In the genomic region with DNA sequence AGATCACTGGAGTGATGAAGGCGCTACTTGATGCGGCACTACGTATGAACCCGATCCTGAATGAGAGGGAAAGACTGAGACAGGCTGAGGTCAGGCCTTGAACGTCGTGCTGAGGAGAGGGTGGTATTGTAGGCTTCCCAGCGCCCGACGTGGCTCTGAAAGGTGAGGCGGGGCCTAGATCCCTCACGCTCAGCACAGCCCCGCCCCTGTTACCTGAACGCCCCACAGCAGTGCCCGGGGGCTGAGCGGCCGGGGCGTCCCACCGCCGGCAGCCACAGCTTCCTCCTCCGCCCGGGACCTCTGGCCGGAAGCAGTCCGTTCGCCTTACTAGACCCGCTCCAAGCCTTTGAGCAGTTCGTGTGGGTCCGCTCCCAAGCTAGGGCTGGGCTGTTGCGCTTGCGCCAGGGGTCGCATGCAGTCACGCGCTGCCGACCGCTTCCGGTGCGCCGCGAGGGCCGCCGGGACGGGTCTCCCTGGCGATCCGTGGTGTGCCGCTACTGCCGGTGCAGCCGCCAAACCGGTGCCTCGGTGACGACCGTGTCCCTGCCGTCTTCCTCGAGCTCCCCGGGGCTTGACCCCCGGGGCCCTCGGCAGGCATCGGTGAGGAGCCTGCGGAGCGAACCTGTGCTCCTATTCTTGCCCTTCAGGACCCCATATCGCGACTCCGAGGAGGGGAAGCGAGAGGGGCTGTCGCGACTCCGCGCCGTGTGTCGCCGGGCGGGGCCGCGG, we compare ENCODE assay signal across 9 cellular contexts. TPM values are rescaled to one million over a fixed set of nuclear protein-coding genes. Genes with fewer than 3 reads are reported as not detected.
A peak's percentile ranks its signal among the peaks of the same experiment; 100 is the strongest.
DNase-seq lines count a peak whose midpoint lies in the region; ATAC-seq, FAIRE-seq and TF ChIP-seq lines count a peak whose summit lies in the region.
"Had no signal": no experiment of that assay in that cellular context is flagged by ENCODE, and none has a peak within 500 bp of the region (broad histone marks: within the 10 kb centered on the region; RNA-seq: fewer than 3 reads in every experiment).

A gene with protein sequence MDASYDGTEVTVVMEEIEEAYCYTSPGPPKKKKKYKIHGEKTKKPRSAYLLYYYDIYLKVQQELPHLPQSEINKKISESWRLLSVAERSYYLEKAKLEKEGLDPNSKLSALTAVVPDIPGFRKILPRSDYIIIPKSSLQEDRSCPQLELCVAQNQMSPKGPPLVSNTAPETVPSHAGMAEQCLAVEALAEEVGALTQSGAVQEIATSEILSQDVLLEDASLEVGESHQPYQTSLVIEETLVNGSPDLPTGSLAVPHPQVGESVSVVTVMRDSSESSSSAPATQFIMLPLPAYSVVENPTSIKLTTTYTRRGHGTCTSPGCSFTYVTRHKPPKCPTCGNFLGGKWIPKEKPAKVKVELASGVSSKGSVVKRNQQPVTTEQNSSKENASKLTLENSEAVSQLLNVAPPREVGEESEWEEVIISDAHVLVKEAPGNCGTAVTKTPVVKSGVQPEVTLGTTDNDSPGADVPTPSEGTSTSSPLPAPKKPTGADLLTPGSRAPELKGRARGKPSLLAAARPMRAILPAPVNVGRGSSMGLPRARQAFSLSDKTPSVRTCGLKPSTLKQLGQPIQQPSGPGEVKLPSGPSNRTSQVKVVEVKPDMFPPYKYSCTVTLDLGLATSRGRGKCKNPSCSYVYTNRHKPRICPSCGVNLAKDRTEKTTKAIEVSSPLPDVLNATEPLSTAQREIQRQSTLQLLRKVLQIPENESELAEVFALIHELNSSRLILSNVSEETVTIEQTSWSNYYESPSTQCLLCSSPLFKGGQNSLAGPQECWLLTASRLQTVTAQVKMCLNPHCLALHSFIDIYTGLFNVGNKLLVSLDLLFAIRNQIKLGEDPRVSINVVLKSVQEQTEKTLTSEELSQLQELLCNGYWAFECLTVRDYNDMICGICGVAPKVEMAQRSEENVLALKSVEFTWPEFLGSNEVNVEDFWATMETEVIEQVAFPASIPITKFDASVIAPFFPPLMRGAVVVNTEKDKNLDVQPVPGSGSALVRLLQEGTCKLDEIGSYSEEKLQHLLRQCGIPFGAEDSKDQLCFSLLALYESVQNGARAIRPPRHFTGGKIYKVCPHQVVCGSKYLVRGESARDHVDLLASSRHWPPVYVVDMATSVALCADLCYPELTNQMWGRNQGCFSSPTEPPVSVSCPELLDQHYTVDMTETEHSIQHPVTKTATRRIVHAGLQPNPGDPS (N-terminal part only) (plus strand): TSS at position 479 of the 729 bp plus-strand sequence. CDS start 4,114 bp downstream, outside the sequence.
Gene TIGD6 (minus strand): TSS at position 394 of the 729 bp plus-strand sequence. CDS start 4,306 bp downstream, outside the sequence.

- DNase-seq in AG20443 (ENCODE audit: low spot score) = peak; percentile 97
- DNase-seq in NCI-H345 treated with DMSO at 0.1 percent for 48 hours (lab: John Stamatoyannopoulos, UW; ENCODE audit: unreplicated experiment) = peak; percentile 87
- peak; percentile 95 for DNase-seq in cerebellar cortex (ENCODE audit: low spot score)
- DNase-seq in kidney = peak; percentile 98
- DNase-seq in stimulated activated CD4-positive, alpha-beta T cell treated with anti-CD3 and anti-CD28 coated beads, Interleukin-15, amount 100 ng/mL, for 1 hour (ENCODE audit: low read depth in 1 of 2, low spot score in 1 of 2) = peak; percentile 63 to 78

- peak within 1 kb of the TSS; percentile 87 to 90 for H3K27ac ChIP-seq in kidney (ENCODE audit: low read depth in 2 of 2, low read length in 2 of 2)

- H3K9me3 ChIP-seq in kidney (ENCODE audit: control insufficient read depth in 1 of 2, low read length in 2 of 2) = no peaks in the 10 kb centered on the region

- peak within 1 kb of the TSS; percentile 87 to 98 for H3K4me3 ChIP-seq in kidney (ENCODE audit: low read length in 2 of 2)

- ATAC-seq in GM19035 (IDR thresholded peaks at IDR 0.05; ENCODE audit: unreplicated experiment) (peak; percentile 88), HG03342 (IDR thresholded peaks at IDR 0.05; ENCODE audit: unreplicated experiment) (peak; percentile 88)
- ATAC-seq in activated CD4-positive, CD25-positive, alpha-beta regulatory T cell treated with anti-CD3 and anti-CD28 coated beads, Interleukin-2, amount 50 U/mL, for 24 hours = peak; percentile 91 to 92

- H3K36me3 ChIP-seq in kidney (ENCODE audit: control insufficient read depth in 1 of 2, insufficient read depth in 2 of 2, low read length in 2 of 2) = peaks cover 0 to 6% of the 10 kb centered on the region in 2 donors

- intact Hi-C loops in kidney (cut with DNase I) = no loop called here

- FAIRE-seq in kidney (lab: Jason Lieb, UNC) = no peak
- FAIRE-seq: TTC549 had no signal

- peak within 1 kb of the TSS; percentile 93 to 98 for H3K9ac ChIP-seq in kidney (ENCODE audit: low read length in 2 of 2)

- peaks cover 0 to 17% of the 10 kb centered on the region in 2 donors for H3K4me1 ChIP-seq in kidney (ENCODE audit: control insufficient read depth in 1 of 2, insufficient read depth in 1 of 2, low read depth in 1 of 2, low read length in 2 of 2)

- TF ChIP-seq CTCF in kidney (IDR thresholded peaks at IDR 0.05; ENCODE audit: borderline replicate concordance, extremely low read depth, insufficient read depth) = no peak

RNA-seq across cellular contexts. Expression of the first gene that starts in this region (rescaled TPM):
- 29.3 TPM for total RNA-seq in kidney
- 9.5 TPM for polyA plus RNA-seq in kidney (ENCODE audit: insufficient read depth, low read depth, low replicate concordance)

RNA-seq across cellular contexts. Expression of gene TIGD6, which starts in this region (rescaled TPM):
- 6.0 TPM for total RNA-seq in kidney
- polyA plus RNA-seq in kidney (ENCODE audit: insufficient read depth, low read depth, low replicate concordance) = 7.0 TPM

Comparison
In these comparisons a context has a peak if more than half of its experiments do, and no peak if none do; other contexts are left out.
1. Peak in every context shown above with its lines: DNase-seq, ATAC-seq, H3K4me3 ChIP-seq and H3K27ac ChIP-seq.